Comparison of ENCODE assay signal across 14 cellular contexts in genomic region chr6:139919107-139920026, GRCh38.
DNase-seq lines count a peak whose midpoint lies in the region; ATAC-seq lines count a peak whose summit lies in the region.
"Had no signal": no experiment of that assay in that cellular context is flagged by ENCODE, and none has a peak within 500 bp of the region (broad histone marks: within the 10 kb centered on the region; RNA-seq: fewer than 3 reads in every experiment).

No MANE protein-coding gene starts in this region.

- H3K4me3 Mint-ChIP-seq in stimulated activated naive CD8-positive, alpha-beta T cell treated with anti-CD3 and anti-CD28 coated beads, Interleukin-15, Interleukin-2, amounts not matched to agents 100 ng/mL and 50 ng/mL, for 24 hours: no peak overlapping the region
- H3K4me3 Mint-ChIP-seq in memory B cell: peak overlapping the region; percentile 66

- ATAC-seq in stimulated activated naive CD8-positive, alpha-beta T cell treated with anti-CD3 and anti-CD28 coated beads, Interleukin-15, Interleukin-2, amounts not matched to agents 100 U/mL and 50 U/mL, for 24 hours: no peak
- ATAC-seq in memory B cell (ENCODE audit: low read depth): peak; percentile 82

- H3K9me3 Mint-ChIP-seq in stimulated activated naive CD8-positive, alpha-beta T cell treated with anti-CD3 and anti-CD28 coated beads, Interleukin-15, Interleukin-2, amounts not matched to agents 100 ng/mL and 50 ng/mL, for 24 hours: no peaks in the 10 kb centered on the region
- H3K9me3 Mint-ChIP-seq in memory B cell: no peaks in the 10 kb centered on the region

- H3K27me3 Mint-ChIP-seq in stimulated activated naive CD8-positive, alpha-beta T cell treated with anti-CD3 and anti-CD28 coated beads, Interleukin-15, Interleukin-2, amounts not matched to agents 100 ng/mL and 50 ng/mL, for 24 hours: peaks cover 13% of the 10 kb centered on the region
- no peaks in the 10 kb centered on the region for H3K27me3 Mint-ChIP-seq in memory B cell

- no peak for DNase-seq in stimulated activated naive CD8-positive, alpha-beta T cell treated with anti-CD3 and anti-CD28 coated beads, Interleukin-15, Interleukin-2, amounts not matched to agents 100 U/mL and 50 U/mL, for 24 hours
- DNase-seq in SKM-1 treated with dmso at 0.1 percent for 144 hours (lab: John Stamatoyannopoulos, UW; ENCODE audit: unreplicated experiment) (peak; percentile 71), memory B cell (ENCODE audit: low spot score in 2 of 2) (no peak), NCI-H226 (no peak), EL (no peak), islet precursor cell (no peak)
- DNase-seq in effector CD8-positive, alpha-beta T cell (lab: John Stamatoyannopoulos, UW): no peak
- DNase-seq: activated CD4-positive, alpha-beta T cell treated with anti-CD3 and anti-CD28 coated beads, Interleukin-2, amount 50 U/mL, for 1 hour; activated T-cell treated with anti-CD3 and anti-CD28 coated beads, Interleukin-2, amount 50 U/mL, for 1 hour; Caco-2; MG63; NCI-H2081; T1000 had no signal

- H3K36me3 Mint-ChIP-seq in stimulated activated naive CD8-positive, alpha-beta T cell treated with anti-CD3 and anti-CD28 coated beads, Interleukin-15, Interleukin-2, amounts not matched to agents 100 ng/mL and 50 ng/mL, for 24 hours (ENCODE audit: low read depth): no peaks in the 10 kb centered on the region
- H3K36me3 Mint-ChIP-seq in memory B cell: no peaks in the 10 kb centered on the region

- H3K27ac Mint-ChIP-seq in stimulated activated naive CD8-positive, alpha-beta T cell treated with anti-CD3 and anti-CD28 coated beads, Interleukin-15, Interleukin-2, amounts not matched to agents 100 ng/mL and 50 ng/mL, for 24 hours: peak overlapping the region; percentile 10
- peak overlapping the region; percentile 39 for H3K27ac Mint-ChIP-seq in memory B cell

- peaks cover 15% of the 10 kb centered on the region for H3K4me1 Mint-ChIP-seq in stimulated activated naive CD8-positive, alpha-beta T cell treated with anti-CD3 and anti-CD28 coated beads, Interleukin-15, Interleukin-2, amounts not matched to agents 100 ng/mL and 50 ng/mL, for 24 hours (ENCODE audit: low read depth)
- peaks cover 11% of the 10 kb centered on the region for H3K4me1 Mint-ChIP-seq in memory B cell
